21 cellular contexts compared by ENCODE assay signal in the genomic region with DNA sequence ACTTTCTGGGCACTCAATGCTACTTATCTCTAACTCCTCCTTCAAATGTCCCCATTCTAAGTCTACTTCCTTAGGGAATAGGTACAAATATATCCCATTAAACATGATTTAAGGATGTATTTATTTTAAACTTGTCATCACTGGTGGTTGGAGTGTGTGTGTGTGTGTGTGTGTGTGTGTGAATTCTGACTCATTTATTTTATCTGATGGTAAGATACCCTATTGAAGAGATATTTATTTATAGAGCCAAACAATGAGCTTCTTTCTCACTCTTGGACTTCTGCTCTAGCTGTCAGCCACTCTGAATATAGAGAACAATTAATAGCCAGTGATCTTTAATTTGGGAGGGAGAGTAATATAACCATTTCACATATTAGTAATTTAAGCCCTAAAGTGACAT.
"Had no signal": no experiment of that assay in that cellular context is flagged by ENCODE, and none has a peak within 500 bp of the region (broad histone marks: within the 10 kb centered on the region; RNA-seq: fewer than 3 reads in every experiment).

No MANE protein-coding gene starts in this region.

- H3K36me3 ChIP-seq: colonic mucosa, lower lobe of right lung, prostate gland, spleen had no signal

- H3K27me3 ChIP-seq: colonic mucosa, spleen, testis, uterus had no signal

- H3K4me3 ChIP-seq: colonic mucosa, lower lobe of right lung, prostate gland, spleen, testis, uterus had no signal

- ATAC-seq: activated naive CD8-positive, alpha-beta T cell treated with anti-CD3 and anti-CD28 coated beads, Interleukin-2, amount 50 U/mL, for 24 hours; activated T-cell treated with anti-CD3 and anti-CD28 coated beads, Interleukin-2, amount 50 U/mL, for 72 hours; left lobe of liver; lower lobe of right lung; natural killer cell treated with Interleukin-12 subunit alpha and Interleukin-12 subunit beta and Interleukin-15 and Interleukin-18, amount 100 ng/mL, for 72 hours had no signal

- H3K4me1 ChIP-seq: colonic mucosa, lower lobe of right lung, prostate gland, spleen, testis, uterus had no signal

- H3K9me3 ChIP-seq: colonic mucosa, lower lobe of right lung, prostate gland, spleen, testis, uterus had no signal

- DNase-seq: activated CD4-positive, alpha-beta memory T cell treated with anti-CD3 and anti-CD28 coated beads, Interleukin-2, amount 10 ng/mL, durations not matched to agents 7 days and 5 days; activated CD4-positive, alpha-beta T cell treated with anti-CD3 and anti-CD28 coated beads for 48 hours; activated effector memory CD4-positive, alpha-beta T cell treated with Interleukin-2 at 50 U/mL for 16 hours; activated naive CD4-positive, alpha-beta T cell treated with anti-CD3 and anti-CD28 coated beads, Interleukin-2, amount 10 ng/mL, durations not matched to agents 7 days and 5 days; activated naive CD8-positive, alpha-beta T cell treated with anti-CD3 and anti-CD28 coated beads, Interleukin-2, amount 50 U/mL, for 24 hours; activated T-cell treated with anti-CD3 and anti-CD28 coated beads, Interleukin-2, amount 50 U/mL, for 72 hours; anterior cingulate cortex; colonic mucosa; endodermal cell; foreskin fibroblast; lower lobe of right lung; spleen; stimulated activated CD4-positive, alpha-beta T cell treated with anti-CD3 and anti-CD28 coated beads, Interleukin-4, amount 100 ng/mL, for 1 hour; stimulated activated naive CD4-positive, alpha-beta T cell; testis; trophoblast cell; uterus had no signal

- H3K27ac ChIP-seq: colonic mucosa, epithelial cell of prostate, lower lobe of right lung, prostate gland, spleen, testis, uterus had no signal
